20 cellular contexts compared by ENCODE assay signal in the genomic region with DNA sequence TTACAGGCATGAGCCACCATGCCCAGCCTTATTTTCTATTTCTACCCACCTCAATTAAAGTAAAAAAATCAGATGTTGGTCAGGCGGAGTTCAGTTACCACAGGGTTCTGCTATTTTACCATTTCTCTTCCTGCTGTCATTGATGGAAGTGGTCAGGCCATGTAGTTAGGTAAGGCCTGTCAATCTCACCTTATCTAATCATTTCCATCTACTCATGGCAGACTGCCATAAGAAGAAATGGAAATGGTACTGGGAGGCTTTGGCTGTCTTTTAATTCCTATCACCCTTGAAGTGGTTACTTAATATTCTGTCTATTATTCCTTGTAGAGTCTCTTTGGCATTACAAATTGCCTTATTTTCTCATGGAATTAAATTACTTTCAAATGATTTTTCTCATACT.
"Had no signal": no experiment of that assay in that cellular context is flagged by ENCODE, and none has a peak within 500 bp of the region (broad histone marks: within the 10 kb centered on the region; RNA-seq: fewer than 3 reads in every experiment).

No MANE protein-coding gene starts in this region.

- H3K27ac ChIP-seq: heart right ventricle, testis, tibial nerve, upper lobe of right lung, vagina had no signal

- H3K9me3 Mint-ChIP-seq: naive thymus-derived CD8-positive, alpha-beta T cell; neural crest cell; stimulated activated naive CD8-positive, alpha-beta T cell treated with anti-CD3 and anti-CD28 coated beads, Interleukin-15, amount 100 ng/mL, for 72 hours had no signal

- H3K27me3 ChIP-seq: heart right ventricle, testis, tibial nerve, upper lobe of right lung, vagina had no signal

- H3K4me3 Mint-ChIP-seq: naive thymus-derived CD8-positive, alpha-beta T cell; neural crest cell; stimulated activated naive B cell treated with anti-CD40 and anti-IgM and Interleukin-4, amounts not matched to agents 10 μg/mL and 1 μg/mL and 100 μg/mL, for 72 hours; stimulated activated naive CD8-positive, alpha-beta T cell treated with anti-CD3 and anti-CD28 coated beads, Interleukin-15, amount 100 ng/mL, for 72 hours had no signal

- H3K27me3 Mint-ChIP-seq: stimulated activated naive CD8-positive, alpha-beta T cell treated with anti-CD3 and anti-CD28 coated beads, Interleukin-15, amount 100 ng/mL, for 72 hours had no signal

- DNase-seq: effector memory CD4-positive, alpha-beta T cell; heart right ventricle; hypothalamus; kidney glomerular epithelial cell; mammary epithelial cell; naive thymus-derived CD8-positive, alpha-beta T cell; posterior cingulate gyrus; stimulated activated CD4-positive, alpha-beta T cell treated with anti-CD3 and anti-CD28 coated beads, Interleukin-2, amount 100 ng/mL, for 24 hours; stimulated activated CD4-positive, alpha-beta T cell treated with anti-CD3 and anti-CD28 coated beads, Interleukin-4, amount 100 ng/mL, for 4 hours; stimulated activated naive B cell treated with anti-CD40 and anti-IgM and Interleukin-4, amounts not matched to agents 10 μg/mL and 1 μg/mL and 100 μg/mL, for 72 hours; stimulated activated naive CD8-positive, alpha-beta T cell treated with anti-CD3 and anti-CD28 coated beads, Interleukin-15, amount 100 ng/mL, for 72 hours; testis; upper lobe of right lung had no signal

- H3K4me1 Mint-ChIP-seq: naive thymus-derived CD8-positive, alpha-beta T cell; stimulated activated naive B cell treated with anti-CD40 and anti-IgM and Interleukin-4, amounts not matched to agents 10 μg/mL and 1 μg/mL and 100 μg/mL, for 72 hours; stimulated activated naive CD8-positive, alpha-beta T cell treated with anti-CD3 and anti-CD28 coated beads, Interleukin-15, amount 100 ng/mL, for 72 hours had no signal

- H3K27ac Mint-ChIP-seq: naive thymus-derived CD8-positive, alpha-beta T cell; stimulated activated naive B cell treated with anti-CD40 and anti-IgM and Interleukin-4, amounts not matched to agents 10 μg/mL and 1 μg/mL and 100 μg/mL, for 72 hours had no signal

- H3K4me1 ChIP-seq: heart right ventricle, testis, upper lobe of right lung had no signal

- H3K36me3 ChIP-seq: heart right ventricle, tibial nerve, upper lobe of right lung, vagina had no signal

- H3K36me3 Mint-ChIP-seq: naive thymus-derived CD8-positive, alpha-beta T cell; stimulated activated naive B cell treated with anti-CD40 and anti-IgM and Interleukin-4, amounts not matched to agents 10 μg/mL and 1 μg/mL and 100 μg/mL, for 72 hours had no signal

- H3K4me3 ChIP-seq: heart right ventricle, skin epidermis, testis, tibial nerve, upper lobe of right lung, vagina had no signal

- ATAC-seq: esophagus mucosa; heart right ventricle; left lobe of liver; naive thymus-derived CD8-positive, alpha-beta T cell; sciatic nerve; stimulated activated naive B cell treated with anti-CD40 and anti-IgM and Interleukin-4, amounts not matched to agents 10 μg/mL and 1 μg/mL and 100 μg/mL, for 72 hours; stimulated activated naive CD8-positive, alpha-beta T cell treated with anti-CD3 and anti-CD28 coated beads, Interleukin-15, amount 100 ng/mL, for 72 hours; upper lobe of right lung had no signal

- H3K9me3 ChIP-seq: heart right ventricle, testis, upper lobe of right lung, vagina had no signal
